Comparison of ENCODE assay signal across 23 cellular contexts in genomic region chr10:111446966-111447365, GRCh38.
"Had no signal": no experiment of that assay in that cellular context is flagged by ENCODE, and none has a peak within 500 bp of the region (broad histone marks: within the 10 kb centered on the region; RNA-seq: fewer than 3 reads in every experiment).

No MANE protein-coding gene starts in this region.

- H3K36me3 ChIP-seq: esophagus squamous epithelium, gastrocnemius medialis, heart right ventricle, left lung, lower lobe of right lung had no signal

- H3K27me3 ChIP-seq: esophagus squamous epithelium, gastrocnemius medialis, left lung had no signal

- H3K4me1 ChIP-seq: esophagus squamous epithelium, gastrocnemius medialis, heart right ventricle, left lung, lower lobe of right lung had no signal

- H3K27ac ChIP-seq: coronary artery, dorsolateral prefrontal cortex, epithelial cell of prostate, esophagus squamous epithelium, gastrocnemius medialis, heart right ventricle, left lung, lower lobe of right lung had no signal

- DNase-seq: dermis blood vessel endothelial cell; dorsolateral prefrontal cortex; effector CD8-positive, alpha-beta T cell; effector memory CD8-positive, alpha-beta T cell; endodermal cell; erythroblast; esophagus squamous epithelium; foreskin fibroblast; foreskin melanocyte; gastrocnemius medialis; glutamatergic neuron; head of caudate nucleus; heart right ventricle; hippocampal formation; left cardiac atrium; left lung; left ventricle myocardium superior; lower lobe of right lung; mesenchymal stem cell; mucosa of descending colon; naive B cell had no signal

- H3K9me3 ChIP-seq: esophagus squamous epithelium, gastrocnemius medialis, heart right ventricle, left lung, lower lobe of right lung, mucosa of descending colon had no signal

- H3K4me3 ChIP-seq: coronary artery, dorsolateral prefrontal cortex, esophagus squamous epithelium, gastrocnemius medialis, heart right ventricle, left lung, lower lobe of right lung, mucosa of descending colon had no signal
